In the genomic region with DNA sequence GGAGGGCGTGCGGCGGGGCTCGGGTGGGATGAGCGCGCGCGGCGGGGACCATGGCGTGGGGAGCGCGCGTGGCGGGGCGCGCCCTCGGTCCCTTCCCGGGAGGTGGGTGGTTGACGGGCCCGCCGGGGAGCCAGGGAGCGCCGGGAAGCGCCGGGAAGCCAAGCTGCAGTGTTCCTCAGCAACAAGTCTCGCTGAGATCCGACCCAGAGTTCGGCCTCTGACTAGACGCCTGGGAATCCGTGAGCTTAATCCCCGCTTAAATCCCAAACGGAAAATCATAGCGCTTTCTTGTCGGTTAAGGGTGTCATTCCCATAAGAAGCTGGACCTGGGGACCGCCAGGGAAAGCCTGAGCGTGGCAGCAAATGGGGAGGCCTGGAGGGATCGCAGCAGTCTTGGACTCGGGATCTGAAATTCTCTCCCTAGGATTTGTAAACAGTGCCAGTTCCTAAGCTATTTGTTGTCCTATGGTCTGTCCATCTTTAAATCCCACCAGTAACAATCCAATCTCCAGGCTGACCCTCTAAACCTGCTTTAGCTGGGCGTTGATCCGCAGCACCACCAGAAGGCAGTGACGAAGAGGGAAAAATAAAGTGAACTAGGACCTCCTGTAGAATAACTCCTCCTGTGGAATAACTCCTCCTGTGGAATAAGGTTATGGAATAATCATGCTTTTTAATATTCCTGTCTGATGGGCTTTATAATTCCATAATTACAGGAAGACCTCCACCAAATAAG, we compare ENCODE assay signal across 8 cellular contexts. TPM values are rescaled to one million over a fixed set of nuclear protein-coding genes. Genes with fewer than 3 reads are reported as not detected.
A peak's percentile ranks its signal among the peaks of the same experiment; 100 is the strongest.
DNase-seq lines count a peak whose midpoint lies in the region; ATAC-seq and TF ChIP-seq lines count a peak whose summit lies in the region.

No MANE protein-coding gene starts in this region.

- peak overlapping the region; percentile 90 for H3K27ac ChIP-seq in WERI-Rb-1

- no peaks in the 10 kb centered on the region for H3K9me3 Mint-ChIP-seq in activated CD8-positive, alpha-beta memory T cell treated with anti-CD3 and anti-CD28 coated beads, Interleukin-2, amount 10 ng/mL, durations not matched to agents 7 days and 5 days (ENCODE audit: low read depth)
- H3K9me3 Mint-ChIP-seq in IgD-negative memory B cell = no peaks in the 10 kb centered on the region

- H3K27me3 Mint-ChIP-seq in activated CD8-positive, alpha-beta memory T cell treated with anti-CD3 and anti-CD28 coated beads, Interleukin-2, amount 10 ng/mL, durations not matched to agents 7 days and 5 days = peaks cover 44% of the 10 kb centered on the region
- H3K27me3 Mint-ChIP-seq in IgD-negative memory B cell = peaks cover 28% of the 10 kb centered on the region

- peaks cover 16% of the 10 kb centered on the region for H3K4me1 Mint-ChIP-seq in activated CD8-positive, alpha-beta memory T cell treated with anti-CD3 and anti-CD28 coated beads, Interleukin-2, amount 10 ng/mL, durations not matched to agents 7 days and 5 days
- peaks cover 5 to 9% (median 8%) of the 10 kb centered on the region in 3 donors for H3K4me1 Mint-ChIP-seq in IgD-negative memory B cell

- peaks cover 25% of the 10 kb centered on the region for H3K4me1 ChIP-seq in neuron (ENCODE audit: insufficient read depth, low read length)

- no peaks in the 10 kb centered on the region for H3K36me3 ChIP-seq in WERI-Rb-1
- H3K36me3 ChIP-seq in neuron (ENCODE audit: insufficient read depth, low read length) = no peaks in the 10 kb centered on the region

- no peak for ATAC-seq in activated CD8-positive, alpha-beta memory T cell treated with anti-CD3 and anti-CD28 coated beads, Interleukin-2, amount 10 ng/mL, durations not matched to agents 7 days and 5 days
- no peak for ATAC-seq in GM21723 (IDR thresholded peaks at IDR 0.05; ENCODE audit: unreplicated experiment)

- H3K4me3 ChIP-seq in WERI-Rb-1 (ENCODE audit: low read depth, low read length) (peak overlapping the region; percentile 89), fibroblast of villous mesenchyme (ENCODE audit: low read depth, low read length) (peak overlapping the region; percentile 84), neuron (ENCODE audit: low read length) (peak overlapping the region; percentile 96)

- CTCF ChIA-PET in activated CD8-positive, alpha-beta memory T cell treated with anti-CD3 and anti-CD28 coated beads, Interleukin-2, amount 10 ng/mL, durations not matched to agents 7 days and 5 days (lab: Charles Lee) = interaction anchor here (0.7 to 1.5 kb wide), 6 partner anchors 48 to 255 kb away, joined by 3 read pairs; no protein-coding TSS in a partner anchor

- no peaks in the 10 kb centered on the region for H3K9me3 ChIP-seq in WERI-Rb-1 (ENCODE audit: severe bottlenecking)
- H3K9me3 ChIP-seq in neuron (ENCODE audit: low read length) = no peaks in the 10 kb centered on the region

- H3K4me3 Mint-ChIP-seq in activated CD8-positive, alpha-beta memory T cell treated with anti-CD3 and anti-CD28 coated beads, Interleukin-2, amount 10 ng/mL, durations not matched to agents 7 days and 5 days = peak overlapping the region; percentile 85
- H3K4me3 Mint-ChIP-seq in IgD-negative memory B cell = peak overlapping the region; percentile 77 to 90 (median 84)

- H3K27me3 ChIP-seq in WERI-Rb-1 (ENCODE audit: insufficient read depth, low read depth, severe bottlenecking) = no peaks in the 10 kb centered on the region
- no peaks in the 10 kb centered on the region for H3K27me3 ChIP-seq in neuron (ENCODE audit: insufficient read depth, low read length)

- DNase-seq in activated CD8-positive, alpha-beta memory T cell treated with anti-CD3 and anti-CD28 coated beads, Interleukin-2, amount 10 ng/mL, durations not matched to agents 7 days and 5 days = no peak
- DNase-seq in activated CD8-positive, alpha-beta memory T cell treated with anti-CD3 and anti-CD28 coated beads, Interleukin-2, amount 50 U/mL, for 48 hours = no peak
- peak; percentile 84 for DNase-seq in WERI-Rb-1
- peak; percentile 75 for DNase-seq in fibroblast of villous mesenchyme (ENCODE audit: low read depth)
- no peak for DNase-seq in stimulated activated CD4-positive, alpha-beta T cell treated with anti-CD3 and anti-CD28 coated beads, Interleukin-1b, Interleukin-23, amount 100 ng/mL, for 48 hours

- peak overlapping the region; percentile 58 for H3K27ac Mint-ChIP-seq in activated CD8-positive, alpha-beta memory T cell treated with anti-CD3 and anti-CD28 coated beads, Interleukin-2, amount 10 ng/mL, durations not matched to agents 7 days and 5 days
- no peak overlapping the region for H3K27ac Mint-ChIP-seq in IgD-negative memory B cell

- TF ChIP-seq CTCF in WERI-Rb-1 (IDR thresholded peaks at IDR 0.05; ENCODE audit: low read depth, low read length) = 0 out of 2 replicates have a peak, but pooled peaks have one; percentile 1
- TF ChIP-seq CTCF in fibroblast of villous mesenchyme (IDR thresholded peaks at IDR 0.05; ENCODE audit: insufficient read depth, low read depth, low read length) = peak; percentile 4

- H3K36me3 Mint-ChIP-seq in activated CD8-positive, alpha-beta memory T cell treated with anti-CD3 and anti-CD28 coated beads, Interleukin-2, amount 10 ng/mL, durations not matched to agents 7 days and 5 days = peaks cover 5% of the 10 kb centered on the region
- H3K36me3 Mint-ChIP-seq in IgD-negative memory B cell = no peaks in the 10 kb centered on the region

- peak overlapping the region; percentile 98 for H2AFZ ChIP-seq in neuron (ENCODE audit: low read depth, low read length)

RNA-seq across cellular contexts. Expression of gene NEDD4, which starts 0.6 kb away (rescaled TPM):
- 10 to 100 TPM in 1 of 2 experiments, 1 to 10 TPM in 1; 9.9 to 14.9 TPM for total RNA-seq in activated CD8-positive, alpha-beta memory T cell treated with anti-CD3 and anti-CD28 coated beads, Interleukin-2, amount 10 ng/mL, durations not matched to agents 7 days and 5 days
- 0.44 TPM for polyA plus RNA-seq in IgD-negative memory B cell
- 29.6 and 45.3 TPM in 2 replicates for total RNA-seq in fibroblast of villous mesenchyme

Comparison
In these comparisons a context has a peak if more than half of its experiments do, and no peak if none do; other contexts are left out.
1. DNase-seq: peak in WERI-Rb-1 (single experiment) and fibroblast of villous mesenchyme (single experiment); none in activated CD8-positive, alpha-beta memory T cell treated with anti-CD3 and anti-CD28 coated beads, Interleukin-2, amount 10 ng/mL, durations not matched to agents 7 days and 5 days (single experiment), activated CD8-positive, alpha-beta memory T cell treated with anti-CD3 and anti-CD28 coated beads, Interleukin-2, amount 50 U/mL, for 48 hours (single experiment) and stimulated activated CD4-positive, alpha-beta T cell treated with anti-CD3 and anti-CD28 coated beads, Interleukin-1b, Interleukin-23, amount 100 ng/mL, for 48 hours (single experiment).
2. Peak in every context shown above with its lines, with median percentiles within 50 percentile points of each other: H3K4me3 ChIP-seq.